In the genomic region with DNA sequence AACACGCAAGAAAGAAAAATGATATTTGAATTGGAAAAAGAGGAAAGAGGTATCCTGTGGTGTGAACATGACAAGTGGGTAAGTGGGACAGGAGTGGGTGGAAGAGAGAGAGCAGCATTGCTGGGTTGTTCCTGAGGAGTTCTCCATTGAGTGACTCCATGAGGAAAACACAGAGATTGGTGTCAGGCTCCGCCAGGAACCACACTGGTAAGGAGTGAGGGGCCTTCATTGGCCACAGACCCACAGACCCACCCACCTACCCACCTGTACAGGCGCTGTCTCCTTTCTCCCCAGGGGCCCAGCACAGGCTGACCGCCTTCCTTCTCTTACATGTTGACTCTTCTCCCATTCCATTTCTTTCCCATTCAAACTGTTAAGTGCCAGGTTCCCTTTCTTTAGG, we compare ENCODE assay signal across 32 cellular contexts. TPM values are rescaled to one million over a fixed set of nuclear protein-coding genes. Genes with fewer than 3 reads are reported as not detected.
"Had no signal": no experiment of that assay in that cellular context is flagged by ENCODE, and none has a peak within 500 bp of the region (broad histone marks: within the 10 kb centered on the region; RNA-seq: fewer than 3 reads in every experiment).

No MANE protein-coding gene starts in this region.

- H3K27me3 ChIP-seq: neural progenitor cell, ovary, right lobe of liver, thyroid gland, tibial nerve, upper lobe of left lung had no signal

- H3K9ac ChIP-seq: neural progenitor cell, parathyroid adenoma had no signal

- H3K4me3 ChIP-seq: neural progenitor cell, ovary, psoas muscle, right lobe of liver, skin epidermis, smooth muscle cell, spleen, stomach, thoracic aorta, thyroid gland, tibial nerve, upper lobe of left lung had no signal

- H3K9me3 ChIP-seq: ovary, psoas muscle, right lobe of liver, spleen, stomach, thoracic aorta, thyroid gland, tibial nerve, upper lobe of left lung had no signal

- DNase-seq: naive thymus-derived CD4-positive, alpha-beta T cell; natural killer cell; occipital lobe; ovary; posterior cingulate gyrus; psoas muscle; right cardiac atrium; right lobe of liver; spleen; stimulated activated CD4-positive, alpha-beta T cell treated with anti-CD3 and anti-CD28 coated beads, Interleukin-12 subunit alpha, Interleukin-12 subunit beta, amount 100 ng/mL, for 4 hours; stimulated activated CD4-positive, alpha-beta T cell treated with anti-CD3 and anti-CD28 coated beads, Interleukin-1b, Interleukin-23, amount 100 ng/mL, for 48 hours; stimulated activated CD4-positive, alpha-beta T cell treated with anti-CD3 and anti-CD28 coated beads, Interleukin-4, amount 100 ng/mL, for 1 hour; stimulated activated CD4-positive, alpha-beta T cell treated with anti-CD3 and anti-CD28 coated beads, Interleukin-4, amount 100 ng/mL, for 4 hours; stimulated activated CD8-positive, alpha-beta memory T cell treated with anti-CD3 and anti-CD28 coated beads, Interleukin-4, amount 100 ng/mL, for 48 hours; stimulated activated naive CD4-positive, alpha-beta T cell treated with Interleukin-2 at 50 U/mL for 16 hours; stomach; thyroid gland; trophoblast cell; upper lobe of left lung had no signal

- H3K4me1 ChIP-seq: neural progenitor cell, parathyroid adenoma, psoas muscle, right lobe of liver, spleen, stomach, thyroid gland, tibial nerve, upper lobe of left lung had no signal

- H3K36me3 ChIP-seq: neural progenitor cell, ovary, right lobe of liver, spleen, stomach, thoracic aorta, thyroid gland, tibial nerve, upper lobe of left lung had no signal

- ATAC-seq: naive thymus-derived CD4-positive, alpha-beta T cell; natural killer cell; psoas muscle; right cardiac atrium; right lobe of liver; stimulated activated memory B cell treated with anti-CD40 and anti-IgM and Interleukin-4, amounts not matched to agents 10 μg/mL and 1 μg/mL and 100 μg/mL, for 72 hours had no signal

- H3K27ac ChIP-seq: neural progenitor cell, ovary, parathyroid adenoma, psoas muscle, right lobe of liver, skin epidermis, spleen, stomach, thoracic aorta, thyroid gland, tibial nerve, upper lobe of left lung had no signal

- H3K4me2 ChIP-seq: neural progenitor cell, smooth muscle cell had no signal

RNA-seq across cellular contexts. Expression of gene S100A7A, which starts 20.9 kb away (rescaled TPM):
- total RNA-seq: naive thymus-derived CD4-positive, alpha-beta T cell; natural killer cell; occipital lobe; osteoblast; ovary; progenitor cell of endocrine pancreas; psoas muscle; renal cortical epithelial cell; right cardiac atrium; right lobe of liver; smooth muscle cell; spleen; stomach; subcutaneous adipose tissue; temporal lobe; thoracic aorta; thyroid gland; tibial nerve; upper lobe of left lung; ureter had no signal

RNA-seq across cellular contexts. Expression of gene S100A7, which starts 23.2 kb away (rescaled TPM):
- total RNA-seq: naive thymus-derived CD4-positive, alpha-beta T cell; natural killer cell; occipital lobe; osteoblast; progenitor cell of endocrine pancreas; renal cortical epithelial cell; right cardiac atrium; right lobe of liver; smooth muscle cell; spleen; stomach; subcutaneous adipose tissue; temporal lobe; thoracic aorta; thyroid gland; upper lobe of left lung; ureter had no signal

RNA-seq across cellular contexts. Expression of gene S100A8, which starts 46.4 kb away (rescaled TPM):
- total RNA-seq: osteoblast, progenitor cell of endocrine pancreas, renal cortical epithelial cell, smooth muscle cell had no signal
